In the genomic region with DNA sequence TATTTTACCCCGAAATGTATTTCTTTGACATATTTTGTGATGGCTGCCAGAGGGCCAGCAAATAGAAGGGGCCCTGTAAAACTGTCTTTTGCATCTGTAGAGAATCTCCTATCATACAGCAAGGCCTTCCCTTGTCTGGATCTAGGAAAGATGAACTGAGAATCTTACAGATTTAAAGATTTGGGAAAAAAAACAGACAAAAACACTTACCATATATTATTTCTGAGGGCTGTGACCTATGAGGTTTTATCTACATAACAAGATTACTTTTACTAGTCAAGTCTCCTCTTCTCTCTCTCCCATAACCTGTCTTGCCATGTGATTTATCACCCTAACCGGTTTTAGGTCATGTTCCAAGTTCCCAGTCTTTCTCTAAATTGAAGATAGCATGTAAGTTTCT, we compare ENCODE assay signal across 28 cellular contexts.
"Had no signal": no experiment of that assay in that cellular context is flagged by ENCODE, and none has a peak within 500 bp of the region (broad histone marks: within the 10 kb centered on the region; RNA-seq: fewer than 3 reads in every experiment).

No MANE protein-coding gene starts in this region.

- H3K27me3 ChIP-seq: stomach, suprapubic skin, testis, thyroid gland, tibial artery, tibial nerve, transverse colon, upper lobe of left lung, upper lobe of right lung, uterus, vagina had no signal

- H3K4me3 ChIP-seq: stomach, suprapubic skin, testis, thoracic aorta, thyroid gland, tibial artery, tibial nerve, transverse colon, upper lobe of left lung, upper lobe of right lung, uterus, vagina had no signal

- H3K36me3 Mint-ChIP-seq: stimulated activated effector memory CD8-positive, alpha-beta T cell treated with anti-CD3 and anti-CD28 coated beads, Interleukin-12 subunit alpha, Interleukin-12 subunit beta, amount 100 ng/mL, for 72 hours; stimulated activated memory B cell treated with anti-CD40 and anti-IgM and Interleukin-4, amounts not matched to agents 10 μg/mL and 1 μg/mL and 100 μg/mL, for 72 hours; stimulated activated naive B cell treated with anti-CD40 and anti-IgM and Interleukin-4, amounts not matched to agents 10 μg/mL and 1 μg/mL and 100 μg/mL, for 72 hours; type B pancreatic cell had no signal

- H3K27ac ChIP-seq: stomach, suprapubic skin, testis, thoracic aorta, thyroid gland, tibial artery, tibial nerve, transverse colon, upper lobe of left lung, upper lobe of right lung, uterus, vagina had no signal

- H3K27me3 Mint-ChIP-seq: stimulated activated memory B cell treated with anti-CD40 and anti-IgM and Interleukin-4, amounts not matched to agents 10 μg/mL and 1 μg/mL and 100 μg/mL, for 72 hours; stimulated activated naive B cell treated with anti-CD40 and anti-IgM and Interleukin-4, amounts not matched to agents 10 μg/mL and 1 μg/mL and 100 μg/mL, for 72 hours; stimulated activated naive CD8-positive, alpha-beta T cell treated with anti-CD3 and anti-CD28 coated beads, Interleukin-15, amount 100 ng/mL, for 72 hours; stimulated activated naive CD8-positive, alpha-beta T cell treated with anti-CD3 and anti-CD28 coated beads, Interleukin-15, Interleukin-2, amounts not matched to agents 100 ng/mL and 50 ng/mL, for 24 hours; type B pancreatic cell had no signal

- H3K27ac Mint-ChIP-seq: stimulated activated effector memory CD8-positive, alpha-beta T cell treated with anti-CD3 and anti-CD28 coated beads, Interleukin-12 subunit alpha, Interleukin-12 subunit beta, amount 100 ng/mL, for 72 hours; stimulated activated memory B cell treated with anti-CD40 and anti-IgM and Interleukin-4, amounts not matched to agents 10 μg/mL and 1 μg/mL and 100 μg/mL, for 72 hours; stimulated activated naive B cell treated with anti-CD40 and anti-IgM and Interleukin-4, amounts not matched to agents 10 μg/mL and 1 μg/mL and 100 μg/mL, for 72 hours; stimulated activated naive CD8-positive, alpha-beta T cell treated with anti-CD3 and anti-CD28 coated beads, Interleukin-15, amount 100 ng/mL, for 72 hours; stimulated activated naive CD8-positive, alpha-beta T cell treated with anti-CD3 and anti-CD28 coated beads, Interleukin-15, Interleukin-2, amounts not matched to agents 100 ng/mL and 50 ng/mL, for 24 hours; type B pancreatic cell had no signal

- H3K4me1 ChIP-seq: stomach, suprapubic skin, testis, thyroid gland, tibial artery, tibial nerve, transverse colon, upper lobe of left lung, upper lobe of right lung, uterus, vagina had no signal

- DNase-seq: stimulated activated CD4-positive, alpha-beta T cell treated with anti-CD3 and anti-CD28 coated beads, Interleukin-2, amount 100 ng/mL, for 48 hours; stimulated activated CD4-positive, alpha-beta T cell treated with anti-CD3 and anti-CD28 coated beads, Interleukin-4, amount 100 ng/mL, for 1 hour; stimulated activated CD4-positive, alpha-beta T cell treated with anti-CD3 and anti-CD28 coated beads, Interleukin-4, amount 100 ng/mL, for 24 hours; stimulated activated CD4-positive, alpha-beta T cell treated with anti-CD3 and anti-CD28 coated beads, Interleukin-4, amount 100 ng/mL, for 4 hours; stimulated activated CD8-positive, alpha-beta memory T cell treated with anti-CD3 and anti-CD28 coated beads, Interleukin-4, amount 100 ng/mL, for 48 hours; stimulated activated naive B cell treated with anti-CD40 and anti-IgM and Interleukin-4, amounts not matched to agents 10 μg/mL and 1 μg/mL and 100 μg/mL, for 72 hours; stimulated activated naive CD4-positive, alpha-beta T cell; stimulated activated naive CD4-positive, alpha-beta T cell treated with Interleukin-2 at 50 U/mL for 16 hours; stimulated activated naive CD8-positive, alpha-beta T cell treated with anti-CD3 and anti-CD28 coated beads, Interleukin-15, amount 100 ng/mL, for 72 hours; stimulated activated naive CD8-positive, alpha-beta T cell treated with anti-CD3 and anti-CD28 coated beads, Interleukin-15, Interleukin-2, amounts not matched to agents 100 U/mL and 50 U/mL, for 24 hours; stomach; substantia nigra; testis; thyroid gland; tibial artery; transverse colon; trophoblast cell; upper lobe of left lung; upper lobe of right lung; uterus had no signal

- ATAC-seq: stimulated activated effector memory CD8-positive, alpha-beta T cell treated with anti-CD3 and anti-CD28 coated beads, Interleukin-12 subunit alpha, Interleukin-12 subunit beta, amount 100 ng/mL, for 72 hours; stimulated activated memory B cell treated with anti-CD40 and anti-IgM and Interleukin-4, amounts not matched to agents 10 μg/mL and 1 μg/mL and 100 μg/mL, for 72 hours; stimulated activated naive B cell treated with anti-CD40 and anti-IgM and Interleukin-4, amounts not matched to agents 10 μg/mL and 1 μg/mL and 100 μg/mL, for 72 hours; stimulated activated naive CD8-positive, alpha-beta T cell treated with anti-CD3 and anti-CD28 coated beads, Interleukin-15, amount 100 ng/mL, for 72 hours; stimulated activated naive CD8-positive, alpha-beta T cell treated with anti-CD3 and anti-CD28 coated beads, Interleukin-15, Interleukin-2, amounts not matched to agents 100 U/mL and 50 U/mL, for 24 hours; upper lobe of right lung had no signal

- H3K4me3 Mint-ChIP-seq: stimulated activated effector memory CD8-positive, alpha-beta T cell treated with anti-CD3 and anti-CD28 coated beads, Interleukin-12 subunit alpha, Interleukin-12 subunit beta, amount 100 ng/mL, for 72 hours; stimulated activated memory B cell treated with anti-CD40 and anti-IgM and Interleukin-4, amounts not matched to agents 10 μg/mL and 1 μg/mL and 100 μg/mL, for 72 hours; stimulated activated naive B cell treated with anti-CD40 and anti-IgM and Interleukin-4, amounts not matched to agents 10 μg/mL and 1 μg/mL and 100 μg/mL, for 72 hours; stimulated activated naive CD8-positive, alpha-beta T cell treated with anti-CD3 and anti-CD28 coated beads, Interleukin-15, amount 100 ng/mL, for 72 hours; stimulated activated naive CD8-positive, alpha-beta T cell treated with anti-CD3 and anti-CD28 coated beads, Interleukin-15, Interleukin-2, amounts not matched to agents 100 ng/mL and 50 ng/mL, for 24 hours; type B pancreatic cell had no signal

- H3K4me1 Mint-ChIP-seq: stimulated activated effector memory CD8-positive, alpha-beta T cell treated with anti-CD3 and anti-CD28 coated beads, Interleukin-12 subunit alpha, Interleukin-12 subunit beta, amount 100 ng/mL, for 72 hours; stimulated activated memory B cell treated with anti-CD40 and anti-IgM and Interleukin-4, amounts not matched to agents 10 μg/mL and 1 μg/mL and 100 μg/mL, for 72 hours; stimulated activated naive B cell treated with anti-CD40 and anti-IgM and Interleukin-4, amounts not matched to agents 10 μg/mL and 1 μg/mL and 100 μg/mL, for 72 hours; stimulated activated naive CD8-positive, alpha-beta T cell treated with anti-CD3 and anti-CD28 coated beads, Interleukin-15, amount 100 ng/mL, for 72 hours had no signal

- H3K36me3 ChIP-seq: stomach, suprapubic skin, thoracic aorta, thyroid gland, tibial artery, tibial nerve, transverse colon, upper lobe of left lung, upper lobe of right lung, uterus, vagina had no signal
